1 cellular context compared by ENCODE assay signal in genomic region chr5:95709967-95710650, GRCh38.
A peak's percentile ranks its signal among the peaks of the same experiment; 100 is the strongest.
TF ChIP-seq lines count a peak whose summit lies in the region.

No MANE protein-coding gene starts in this region.

TF ChIP-seq in HEK293, 187 proteins besides CTCF, POLR2A, EP300 and RAD21 (continued from another document and continues in another):
- TF ChIP-seq PRDM2 (tag by site-specific recombination; IDR thresholded peaks at IDR 0.05; ENCODE audit: borderline replicate concordance), result no peak
- TF ChIP-seq ZNF654 (tag by site-specific recombination; IDR thresholded peaks at IDR 0.05; ENCODE audit: low read depth), result no peak
- no peak for TF ChIP-seq ZNF184 (tag by site-specific recombination; IDR thresholded peaks at IDR 0.05)
- TF ChIP-seq ZNF341 (tag by site-specific recombination; IDR thresholded peaks at IDR 0.05; ENCODE audit: low read depth), result no peak
- TF ChIP-seq ZNF121 (tag by site-specific recombination; IDR thresholded peaks at IDR 0.05), result no peak
- peak; percentile 46; the same call in 1 of the 2 replicates for TF ChIP-seq ZBTB10 (tag by site-specific recombination; IDR thresholded peaks at IDR 0.05)
- TF ChIP-seq ZNF571 (tag by site-specific recombination; IDR thresholded peaks at IDR 0.05), result no peak
- peak; percentile 70 for TF ChIP-seq SCRT2 (tag by site-specific recombination; IDR thresholded peaks at IDR 0.05)
- no peak for TF ChIP-seq KLF16 (tag by site-specific recombination; IDR thresholded peaks at IDR 0.05)
- no peak for TF ChIP-seq PATZ1 (tag by site-specific recombination; IDR thresholded peaks at IDR 0.05)
- no peak for TF ChIP-seq REST (tag by site-specific recombination; IDR thresholded peaks at IDR 0.05)
- no peak for TF ChIP-seq ZBTB6 (tag by site-specific recombination; IDR thresholded peaks at IDR 0.05)
- TF ChIP-seq ZBTB48 (tag by site-specific recombination; IDR thresholded peaks at IDR 0.05), result no peak
- TF ChIP-seq PRDM10 (tag by site-specific recombination; IDR thresholded peaks at IDR 0.05), result 0 out of 2 replicates have a peak, but pooled peaks have one; percentile 23
- no peak for TF ChIP-seq ZNF394 (tag by site-specific recombination; IDR thresholded peaks at IDR 0.05; ENCODE audit: borderline replicate concordance)
- no peak for TF ChIP-seq TRIM28 (IDR thresholded peaks at IDR 0.05; ENCODE audit: borderline replicate concordance, low read length)
- TF ChIP-seq ZNF791 (tag by site-specific recombination; IDR thresholded peaks at IDR 0.05), result no peak
- no peak for TF ChIP-seq ZIC2 (tag by site-specific recombination; IDR thresholded peaks at IDR 0.05)
- TF ChIP-seq ZNF37A (tag by site-specific recombination; IDR thresholded peaks at IDR 0.05), result no peak
- TF ChIP-seq ZBTB26 (tag by site-specific recombination; optimal IDR thresholded peaks at IDR 0.05), result no peak
- no peak for TF ChIP-seq GLIS1 (tag by site-specific recombination; IDR thresholded peaks at IDR 0.05)
- TF ChIP-seq KLF8 (tag by site-specific recombination; IDR thresholded peaks at IDR 0.05), result no peak
- TF ChIP-seq ZNF362 (tag by site-specific recombination; IDR thresholded peaks at IDR 0.05), result no peak
- TF ChIP-seq YY1 (tag by site-specific recombination; IDR thresholded peaks at IDR 0.05), result no peak
- TF ChIP-seq ZNF670 (tag by site-specific recombination; IDR thresholded peaks at IDR 0.05; ENCODE audit: low read depth), result no peak
- TF ChIP-seq ZNF155 (tag by site-specific recombination; IDR thresholded peaks at IDR 0.05), result no peak
- TF ChIP-seq ZNF596 (tag by site-specific recombination; IDR thresholded peaks at IDR 0.05), result no peak
- TF ChIP-seq ZNF692 (tag by site-specific recombination; IDR thresholded peaks at IDR 0.05), result peak; percentile 66
- no peak for TF ChIP-seq ZBTB8A (tag by site-specific recombination; IDR thresholded peaks at IDR 0.05)
- no peak for TF ChIP-seq HOXD13 (CRISPR knock-in tag; IDR thresholded peaks at IDR 0.05; ENCODE audit: borderline replicate concordance)
- peak; percentile 60; the same call in 1 of the 2 replicates for TF ChIP-seq ZFP69B (tag by site-specific recombination; IDR thresholded peaks at IDR 0.05)
- no peak for TF ChIP-seq ZNF214 (tag by site-specific recombination; IDR thresholded peaks at IDR 0.05; ENCODE audit: borderline replicate concordance)
- TF ChIP-seq ZNF768 (tag by site-specific recombination; IDR thresholded peaks at IDR 0.05), result no peak
- TF ChIP-seq GFI1B (tag by site-specific recombination; IDR thresholded peaks at IDR 0.05), result no peak
- TF ChIP-seq SP2 (tag by site-specific recombination; IDR thresholded peaks at IDR 0.05), result no peak; the same call in 1 of the 2 replicates
